ENCODE assay signal across 8 cellular contexts in genomic region chrX:47191806-47192401, GRCh38. TPM values are rescaled to one million over a fixed set of nuclear protein-coding genes. Genes with fewer than 3 reads are reported as not detected.
DNase-seq lines count a peak whose midpoint lies in the region; ATAC-seq, FAIRE-seq and TF ChIP-seq lines count a peak whose summit lies in the region.

No MANE protein-coding gene starts in this region.

- peak overlapping the region; percentile 72 for H3K4me2 ChIP-seq in Loucy (ENCODE audit: low read depth, low read length, poor library complexity, severe bottlenecking)

- CTCF ChIA-PET in Caco-2 (lab: Charles Lee): interaction anchor here (0.9 to 1.6 kb wide), 2 partner anchors 26 to 331 kb away, joined by 3 to 7 read pairs; no protein-coding TSS in a partner anchor

- H3K4me3 Mint-ChIP-seq in Caco-2 (ENCODE audit: unreplicated experiment): peak overlapping the region; percentile 88
- H3K4me3 Mint-ChIP-seq in central memory CD8-positive, alpha-beta T cell: peak overlapping the region; percentile 93
- peak overlapping the region; percentile 95 for H3K4me3 Mint-ChIP-seq in natural killer cell treated with Interleukin-12 subunit alpha and Interleukin-12 subunit beta and Interleukin-15 and Interleukin-18, amount 100 ng/mL, for 72 hours

- peaks cover 37% of the 10 kb centered on the region for H3K36me3 Mint-ChIP-seq in Caco-2 (ENCODE audit: insufficient read depth, unreplicated experiment)
- H3K36me3 Mint-ChIP-seq in central memory CD8-positive, alpha-beta T cell (ENCODE audit: insufficient read depth): peaks cover 12% of the 10 kb centered on the region
- no peaks in the 10 kb centered on the region for H3K36me3 Mint-ChIP-seq in natural killer cell treated with Interleukin-12 subunit alpha and Interleukin-12 subunit beta and Interleukin-15 and Interleukin-18, amount 100 ng/mL, for 72 hours

- BruUV-seq in Caco-2 (replicated peaks; lab: Mats Ljungman, UMichigan): no TSS peak

- no peaks in the 10 kb centered on the region for H3F3A ChIP-seq in Loucy (ENCODE audit: low read depth)

- H3K79me2 ChIP-seq in Loucy (ENCODE audit: insufficient read depth, low read length): peaks cover 46% of the 10 kb centered on the region

- H3K4me1 ChIP-seq in Caco-2 (peaks cover 3% of the 10 kb centered on the region; the same call in 1 of the 2 replicates), Loucy (ENCODE audit: insufficient read depth, low read length, poor library complexity, severe bottlenecking) (peaks cover 15% of the 10 kb centered on the region)

- intact Hi-C loops in Caco-2 (cut with micrococcal nuclease; ENCODE audit: unreplicated experiment): loop anchor here (5.0 to 10.0 kb wide), 2 partner anchors 290 to 453 kb away; partner anchors contain the start of gene ZNF41

- peak overlapping the region; percentile 91 for H3K9ac ChIP-seq in Loucy (ENCODE audit: low read depth, low read length, poor library complexity, severe bottlenecking)

- POLR2A ChIA-PET in Caco-2 (lab: Charles Lee): no interaction called here

- H3K4me3 ChIP-seq in Caco-2 (ENCODE audit: low read depth, low read length): peak overlapping the region; percentile 68
- H3K4me3 ChIP-seq in Loucy (ENCODE audit: low read length, poor library complexity, severe bottlenecking): peak overlapping the region; percentile 97

- TF ChIP-seq CTCF in Caco-2 (IDR thresholded peaks at IDR 0.05; ENCODE audit: insufficient read depth in 1 of 2, low read depth in 1 of 2, low read length in 1 of 2, severe bottlenecking in 1 of 2, unreplicated experiment in 1 of 2) (no peak), Loucy (conservative IDR thresholded peaks at IDR 0.05; ENCODE audit: low read length) (no peak)

- H3K36me3 ChIP-seq in Caco-2 (ENCODE audit: control insufficient read depth, insufficient read depth, low read length): no peaks in the 10 kb centered on the region
- peaks cover under 1% of the 10 kb centered on the region; the same call in 1 of the 2 replicates for H3K36me3 ChIP-seq in Loucy (ENCODE audit: insufficient read depth, low read length)

- FAIRE-seq in H54 (lab: Jason Lieb, UNC): no peak

- peak overlapping the region; percentile 55; the same call in 1 of the 2 replicates for H2AFZ ChIP-seq in Loucy (ENCODE audit: low read length)

- H3K27ac Mint-ChIP-seq in Caco-2 (ENCODE audit: unreplicated experiment): peak overlapping the region; percentile 92
- no peak overlapping the region for H3K27ac Mint-ChIP-seq in central memory CD8-positive, alpha-beta T cell (ENCODE audit: low read depth)
- peak overlapping the region; percentile 95 to 97 for H3K27ac Mint-ChIP-seq in natural killer cell treated with Interleukin-12 subunit alpha and Interleukin-12 subunit beta and Interleukin-15 and Interleukin-18, amount 100 ng/mL, for 72 hours

- peaks cover 9% of the 10 kb centered on the region for H3K4me1 Mint-ChIP-seq in Caco-2 (ENCODE audit: low read depth, unreplicated experiment)
- H3K4me1 Mint-ChIP-seq in central memory CD8-positive, alpha-beta T cell: peaks cover 34% of the 10 kb centered on the region
- peaks cover 42 to 54% of the 10 kb centered on the region in 2 donors for H3K4me1 Mint-ChIP-seq in natural killer cell treated with Interleukin-12 subunit alpha and Interleukin-12 subunit beta and Interleukin-15 and Interleukin-18, amount 100 ng/mL, for 72 hours (ENCODE audit: low read depth in 2 of 2)

- no peaks in the 10 kb centered on the region for H3K9me3 ChIP-seq in Caco-2
- no peaks in the 10 kb centered on the region for H3K9me3 ChIP-seq in Loucy (ENCODE audit: insufficient read depth, low read depth, low read length)

- H3K9me2 ChIP-seq in Loucy (replicated peaks; ENCODE audit: low read depth, low read length): no peaks in the 10 kb centered on the region

- H3K27me3 ChIP-seq in Caco-2 (replicated peaks; ENCODE audit: control insufficient read depth, insufficient read depth, low read length) (no peaks in the 10 kb centered on the region), Loucy (ENCODE audit: insufficient read depth, low read length, poor library complexity, severe bottlenecking) (peaks cover 5% of the 10 kb centered on the region)

- no peak for TF ChIP-seq POLR2A in H54 (IDR thresholded peaks at IDR 0.05; ENCODE audit: low read depth, low read length)

- no peaks in the 10 kb centered on the region for H3K27me3 Mint-ChIP-seq in Caco-2 (ENCODE audit: insufficient read depth, unreplicated experiment)
- H3K27me3 Mint-ChIP-seq in central memory CD8-positive, alpha-beta T cell: no peaks in the 10 kb centered on the region
- no peaks in the 10 kb centered on the region for H3K27me3 Mint-ChIP-seq in natural killer cell treated with Interleukin-12 subunit alpha and Interleukin-12 subunit beta and Interleukin-15 and Interleukin-18, amount 100 ng/mL, for 72 hours

- peaks cover 23% of the 10 kb centered on the region for H4K20me1 ChIP-seq in Loucy (ENCODE audit: insufficient read depth, low read length, poor library complexity, severe bottlenecking)

- no peak for ATAC-seq in central memory CD8-positive, alpha-beta T cell (replicated peaks; ENCODE audit: extremely low read depth, poor library complexity, severe bottlenecking)
- no peak for ATAC-seq in natural killer cell treated with Interleukin-12 subunit alpha and Interleukin-12 subunit beta and Interleukin-15 and Interleukin-18, amount 100 ng/mL, for 72 hours
- ATAC-seq in GM19035 (IDR thresholded peaks at IDR 0.05; ENCODE audit: unreplicated experiment): no peak

- H3K9me3 Mint-ChIP-seq in Caco-2 (ENCODE audit: unreplicated experiment): no peaks in the 10 kb centered on the region
- no peaks in the 10 kb centered on the region for H3K9me3 Mint-ChIP-seq in central memory CD8-positive, alpha-beta T cell
- H3K9me3 Mint-ChIP-seq in natural killer cell treated with Interleukin-12 subunit alpha and Interleukin-12 subunit beta and Interleukin-15 and Interleukin-18, amount 100 ng/mL, for 72 hours: no peaks in the 10 kb centered on the region

- DNase-seq in Caco-2 (no peak), ecto neural progenitor cell (ENCODE audit: low spot score) (no peak), HPDE6-E6E7 (ENCODE audit: extremely low spot score) (no peak), H54 (ENCODE audit: insufficient read length, low spot score) (no peak)
- DNase-seq in central memory CD8-positive, alpha-beta T cell (ENCODE audit: low spot score in 2 of 2): no peak
- DNase-seq in natural killer cell treated with Interleukin-12 subunit alpha and Interleukin-12 subunit beta and Interleukin-15 and Interleukin-18, amount 100 ng/mL, for 72 hours (ENCODE audit: low spot score): no peak

RNA-seq across cellular contexts. Expression of gene UBA1, which starts 1.7 kb away (rescaled TPM):
- total RNA-seq in Caco-2 (2022): 156 and 157 TPM in 2 replicates
- total RNA-seq in natural killer cell treated with Interleukin-12 subunit alpha and Interleukin-12 subunit beta and Interleukin-15 and Interleukin-18, amount 100 ng/mL, for 72 hours: 100 to 1,000 TPM; 227 to 243 TPM

RNA-seq across cellular contexts. Expression of gene CDK16, which starts 26.6 kb away (rescaled TPM):
- total RNA-seq in Caco-2 (2022): 117 and 129 TPM in 2 replicates
- 10 to 100 TPM; 62.2 to 63.7 TPM for total RNA-seq in natural killer cell treated with Interleukin-12 subunit alpha and Interleukin-12 subunit beta and Interleukin-15 and Interleukin-18, amount 100 ng/mL, for 72 hours

RNA-seq across cellular contexts. Expression of gene USP11, which starts 40.9 kb away (rescaled TPM):
- total RNA-seq in Caco-2 (2022): 57.5 and 61.2 TPM in 2 replicates
- 10 to 100 TPM; 45.7 to 49.2 TPM for total RNA-seq in natural killer cell treated with Interleukin-12 subunit alpha and Interleukin-12 subunit beta and Interleukin-15 and Interleukin-18, amount 100 ng/mL, for 72 hours

RNA-seq across cellular contexts. Expression of gene RBM10, which starts 46.9 kb away (rescaled TPM):
- 41.0 and 41.2 TPM in 2 replicates for total RNA-seq in Caco-2 (2022)
- total RNA-seq in natural killer cell treated with Interleukin-12 subunit alpha and Interleukin-12 subunit beta and Interleukin-15 and Interleukin-18, amount 100 ng/mL, for 72 hours: 10 to 100 TPM; 59.6 to 62.2 TPM

RNA-seq across cellular contexts. Expression of gene NDUFB11, which starts 47.4 kb away (rescaled TPM):
- total RNA-seq in Caco-2 (2022): 120 and 129 TPM in 2 replicates
- total RNA-seq in natural killer cell treated with Interleukin-12 subunit alpha and Interleukin-12 subunit beta and Interleukin-15 and Interleukin-18, amount 100 ng/mL, for 72 hours: 10 to 100 TPM; 50.8 to 75.4 TPM
